In genomic region chr4:177579649-177580048, GRCh38 we compare ENCODE assay signal across 2 cellular contexts.
TF ChIP-seq lines count a peak whose summit lies in the region.

No MANE protein-coding gene starts in this region.

TF ChIP-seq in SK-N-SH treated with all-trans-retinoic acid at 6 μM for 48 hours, 23 proteins besides CTCF, POLR2A, EP300 and RAD21 (continued from another document):
- TF ChIP-seq, protein P1, sequence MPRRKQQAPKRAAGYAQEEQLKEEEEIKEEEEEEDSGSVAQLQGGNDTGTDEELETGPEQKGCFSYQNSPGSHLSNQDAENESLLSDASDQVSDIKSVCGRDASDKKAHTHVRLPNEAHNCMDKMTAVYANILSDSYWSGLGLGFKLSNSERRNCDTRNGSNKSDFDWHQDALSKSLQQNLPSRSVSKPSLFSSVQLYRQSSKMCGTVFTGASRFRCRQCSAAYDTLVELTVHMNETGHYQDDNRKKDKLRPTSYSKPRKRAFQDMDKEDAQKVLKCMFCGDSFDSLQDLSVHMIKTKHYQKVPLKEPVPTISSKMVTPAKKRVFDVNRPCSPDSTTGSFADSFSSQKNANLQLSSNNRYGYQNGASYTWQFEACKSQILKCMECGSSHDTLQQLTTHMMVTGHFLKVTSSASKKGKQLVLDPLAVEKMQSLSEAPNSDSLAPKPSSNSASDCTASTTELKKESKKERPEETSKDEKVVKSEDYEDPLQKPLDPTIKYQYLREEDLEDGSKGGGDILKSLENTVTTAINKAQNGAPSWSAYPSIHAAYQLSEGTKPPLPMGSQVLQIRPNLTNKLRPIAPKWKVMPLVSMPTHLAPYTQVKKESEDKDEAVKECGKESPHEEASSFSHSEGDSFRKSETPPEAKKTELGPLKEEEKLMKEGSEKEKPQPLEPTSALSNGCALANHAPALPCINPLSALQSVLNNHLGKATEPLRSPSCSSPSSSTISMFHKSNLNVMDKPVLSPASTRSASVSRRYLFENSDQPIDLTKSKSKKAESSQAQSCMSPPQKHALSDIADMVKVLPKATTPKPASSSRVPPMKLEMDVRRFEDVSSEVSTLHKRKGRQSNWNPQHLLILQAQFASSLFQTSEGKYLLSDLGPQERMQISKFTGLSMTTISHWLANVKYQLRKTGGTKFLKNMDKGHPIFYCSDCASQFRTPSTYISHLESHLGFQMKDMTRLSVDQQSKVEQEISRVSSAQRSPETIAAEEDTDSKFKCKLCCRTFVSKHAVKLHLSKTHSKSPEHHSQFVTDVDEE (CRISPR knock-in tag; IDR thresholded peaks at IDR 0.05), result no peak
- TF ChIP-seq SNAI2 (CRISPR knock-in tag; IDR thresholded peaks at IDR 0.05) (no peak), GLIS3 (CRISPR knock-in tag; IDR thresholded peaks at IDR 0.05) (no peak)

TF ChIP-seq in endothelial cell of umbilical vein, 7 proteins besides CTCF, POLR2A, EP300 and RAD21 (continued from another document):
- no peak for TF ChIP-seq EZH2 (IDR thresholded peaks at IDR 0.05; ENCODE audit: borderline replicate concordance, low read depth, low read length, severe bottlenecking)
- TF ChIP-seq FOS (IDR thresholded peaks at IDR 0.05; ENCODE audit: borderline replicate concordance, insufficient read depth, low read length), result no peak
